ENCODE assay signal across 11 cellular contexts in genomic region chr1:177959793-177960515, GRCh38. TPM values are rescaled to one million over a fixed set of nuclear protein-coding genes. Genes with fewer than 3 reads are reported as not detected.
DNase-seq lines count a peak whose midpoint lies in the region; ATAC-seq and TF ChIP-seq lines count a peak whose summit lies in the region.
"Had no signal": no experiment of that assay in that cellular context is flagged by ENCODE, and none has a peak within 500 bp of the region (broad histone marks: within the 10 kb centered on the region; RNA-seq: fewer than 3 reads in every experiment).

No MANE protein-coding gene starts in this region.

- H3K4me1 ChIP-seq in right atrium auricular region = no peaks in the 10 kb centered on the region
- no peaks in the 10 kb centered on the region for H3K4me1 ChIP-seq in esophagus muscularis mucosa

- no peak overlapping the region for H3K4me3 ChIP-seq in right atrium auricular region
- H3K4me3 ChIP-seq in foreskin fibroblast (ENCODE audit: low read depth in 1 of 2, low read length in 2 of 2) = no peak overlapping the region
- H3K4me3 ChIP-seq in esophagus muscularis mucosa = no peak overlapping the region
- H3K4me3 ChIP-seq: right lobe of liver had no signal

- no peaks in the 10 kb centered on the region for H3K27me3 Mint-ChIP-seq in type B pancreatic cell

- H3K4me1 Mint-ChIP-seq in type B pancreatic cell (ENCODE audit: unreplicated experiment) = peaks cover 12% of the 10 kb centered on the region

- intact Hi-C loops in Right ventricle myocardium inferior (cut with DNase I) (loop anchor here (10.0 kb wide), 2 partner anchors 225 to 315 kb away; no protein-coding TSS in a partner anchor), esophagus muscularis mucosa (cut with DNase I) (no loop called here)

- no peak for DNase-seq in Right ventricle myocardium inferior (ENCODE audit: missing footprints)
- no peak for DNase-seq in right atrium auricular region (ENCODE audit: low spot score)
- peak; percentile 7 for DNase-seq in RPMI8226
- DNase-seq in foreskin fibroblast = peak in 1 of 2 donors; percentile 69
- no peak for DNase-seq in type B pancreatic cell (ENCODE audit: extremely low spot score, unreplicated experiment)
- DNase-seq in iPS-NIHi7 (ENCODE audit: extremely low spot score) = no peak
- no peak for DNase-seq in esophagus muscularis mucosa (ENCODE audit: extremely low spot score)
- no peak for DNase-seq in activated CD4-positive, alpha-beta T cell treated with anti-CD3 and anti-CD28 coated beads, Interleukin-2, amount 50 U/mL, for 48 hours
- DNase-seq: cerebellar nuclear complex, right lobe of liver, SHP77 had no signal

- no peak for TF ChIP-seq POLR2A in esophagus muscularis mucosa (IDR thresholded peaks at IDR 0.05; ENCODE audit: low read depth)

- peak overlapping the region; percentile 20 for H3K27ac Mint-ChIP-seq in type B pancreatic cell

- H3K27me3 ChIP-seq in right atrium auricular region = no peaks in the 10 kb centered on the region
- no peaks in the 10 kb centered on the region for H3K27me3 ChIP-seq in esophagus muscularis mucosa
- H3K27me3 ChIP-seq: right lobe of liver had no signal

- H3K9me3 ChIP-seq in right atrium auricular region (no peaks in the 10 kb centered on the region), esophagus muscularis mucosa (no peaks in the 10 kb centered on the region)
- H3K9me3 ChIP-seq: right lobe of liver had no signal

- peak in 1 of 2 donors; percentile 58 for TF ChIP-seq CTCF in right atrium auricular region (IDR thresholded peaks at IDR 0.05)
- TF ChIP-seq CTCF in foreskin fibroblast (IDR thresholded peaks at IDR 0.05; ENCODE audit: low read depth, low read length) = peak; percentile 46
- TF ChIP-seq CTCF in type B pancreatic cell (conservative IDR thresholded peaks at IDR 0.05) = peak; percentile 60
- no peak for TF ChIP-seq CTCF in esophagus muscularis mucosa (IDR thresholded peaks at IDR 0.05)

- no peak overlapping the region for H3K4me3 Mint-ChIP-seq in type B pancreatic cell

- no peaks in the 10 kb centered on the region for H3K9me3 Mint-ChIP-seq in type B pancreatic cell

- H3K27ac ChIP-seq in right atrium auricular region (no peak overlapping the region), esophagus muscularis mucosa (replicated peaks in 1 of 4) (no peak overlapping the region)

- WGBS in esophagus muscularis mucosa = 59% methylated on average over 5 of the region's 5 CpGs

- peak; percentile 50 for ATAC-seq in Right ventricle myocardium inferior

- H3K36me3 ChIP-seq in right atrium auricular region = peaks cover 24% of the 10 kb centered on the region
- peaks cover 10 to 80% (median 51%) of the 10 kb centered on the region in 4 donors for H3K36me3 ChIP-seq in esophagus muscularis mucosa

- no peak for TF ChIP-seq EP300 in esophagus muscularis mucosa (IDR thresholded peaks at IDR 0.05)

- H3K36me3 Mint-ChIP-seq in type B pancreatic cell = no peaks in the 10 kb centered on the region

RNA-seq across cellular contexts. Expression of gene SEC16B, which starts 9.9 kb away (rescaled TPM):
- total RNA-seq in Right ventricle myocardium inferior (1.5 TPM), right atrium auricular region (1 to 10 TPM; 1.9 to 5.8 TPM), type B pancreatic cell (ENCODE audit: low replicate concordance) (0.69 and 1.3 TPM in 2 replicates), esophagus muscularis mucosa (1 to 10 TPM in 3 of 4 donors, under 1 TPM in 1; 0.83 to 2.6 (median 1.8) TPM)

Comparison
In these comparisons a context has a peak if more than half of its experiments do, and no peak if none do; other contexts are left out.
1. CTCF ChIP-seq: peak in foreskin fibroblast (single experiment) and type B pancreatic cell (single experiment); none in esophagus muscularis mucosa (0 of 3).